ENCODE assay signal across 19 cellular contexts in the genomic region with DNA sequence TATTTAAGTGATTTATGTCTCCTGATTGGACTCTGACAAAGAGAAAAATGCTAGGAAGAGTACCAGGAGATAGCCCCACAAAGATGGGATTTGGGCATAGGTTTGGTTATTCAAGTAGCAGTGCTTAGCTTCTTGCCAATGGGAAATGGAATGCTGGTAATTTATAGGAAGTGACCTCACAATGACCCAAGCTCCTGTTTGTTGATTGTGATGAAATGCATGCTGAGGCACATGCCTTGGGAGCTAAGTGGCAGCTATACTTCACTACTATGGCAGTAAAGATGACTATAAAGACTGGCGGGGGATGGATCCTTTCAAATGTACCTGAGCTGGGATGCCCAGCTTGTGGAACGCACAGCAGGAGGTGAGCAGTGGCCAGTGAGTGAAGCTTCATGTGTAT.
DNase-seq lines count a peak whose midpoint lies in the region; FAIRE-seq and TF ChIP-seq lines count a peak whose summit lies in the region.
"Had no signal": no experiment of that assay in that cellular context is flagged by ENCODE, and none has a peak within 500 bp of the region (broad histone marks: within the 10 kb centered on the region; RNA-seq: fewer than 3 reads in every experiment).

No MANE protein-coding gene starts in this region.

- H3K27me3 Mint-ChIP-seq in HFFc6 (ENCODE audit: insufficient read depth), result peaks cover 5% of the 10 kb centered on the region

- H3K36me3 Mint-ChIP-seq in HFFc6 (ENCODE audit: low read depth), result no peaks in the 10 kb centered on the region

- FAIRE-seq in bronchial epithelial cell (lab: Jason Lieb, UNC), result no peak
- FAIRE-seq: D721Med, K562, RCC 7860 had no signal

- H3K36me3 ChIP-seq in bronchial epithelial cell (ENCODE audit: control insufficient read depth, insufficient read depth, low read length), result no peaks in the 10 kb centered on the region

- no peaks in the 10 kb centered on the region for H3K9me3 Mint-ChIP-seq in HFFc6

- no peaks in the 10 kb centered on the region for H3K4me1 Mint-ChIP-seq in HFFc6 (ENCODE audit: low read depth)

- no peak overlapping the region for H3K4me3 Mint-ChIP-seq in HFFc6

- no peaks in the 10 kb centered on the region for H3K27me3 ChIP-seq in bronchial epithelial cell (ENCODE audit: control insufficient read depth, insufficient read depth, low read length)

- TF ChIP-seq CTCF in bronchial epithelial cell (IDR thresholded peaks at IDR 0.05; ENCODE audit: insufficient read depth, low read length, severe bottlenecking), result no peak
- no peak for TF ChIP-seq CTCF in fibroblast of pulmonary artery (IDR thresholded peaks at IDR 0.05; ENCODE audit: low read length, missing control alignments)
- TF ChIP-seq CTCF in HFFc6 (IDR thresholded peaks at IDR 0.05), result no peak
- no peak for TF ChIP-seq CTCF in GM13976 (IDR thresholded peaks at IDR 0.05; ENCODE audit: borderline replicate concordance, control extremely low read depth, extremely low read depth, insufficient read depth, missing control alignments)

- H3K4me3 ChIP-seq in bronchial epithelial cell (ENCODE audit: low read depth, low read length) (no peak overlapping the region), fibroblast of pulmonary artery (replicated peaks; ENCODE audit: low read depth, low read length) (no peak overlapping the region), skeletal muscle cell (ENCODE audit: low read depth, low read length) (no peak overlapping the region)
- H3K4me3 ChIP-seq: K562, SK-N-MC had no signal

- DNase-seq in HT1080 (ENCODE audit: low read depth), result peak; percentile 11
- peak; percentile 63 for DNase-seq in bronchial epithelial cell (ENCODE audit: low read depth)
- peak; percentile 39 for DNase-seq in fibroblast of pulmonary artery (ENCODE audit: low read depth)
- DNase-seq in skeletal muscle cell (ENCODE audit: low read depth), result peak; percentile 3
- DNase-seq in AG20443 (ENCODE audit: low spot score), result no peak
- DNase-seq in HFFc6, result no peak
- no peak for DNase-seq in GM13976 (ENCODE audit: low spot score)
- DNase-seq: ACHN, AML-193, H7, NCI-H187, NCI-H2107, NCI-H510A treated with DMSO at 0.1 percent for 48 hours, NCI-H774, Right ventricle myocardium superior had no signal

- no peak overlapping the region for H3K27ac Mint-ChIP-seq in HFFc6

- in situ Hi-C loops in GM13976 (cut with MboI; ENCODE audit: low sequenced_read_pairs, unreplicated experiment), result no loop called here

Comparison
In these comparisons a context has a peak if more than half of its experiments do, and no peak if none do; other contexts are left out.
1. DNase-seq: peak in HT1080 (single experiment), bronchial epithelial cell (single experiment), fibroblast of pulmonary artery (single experiment) and skeletal muscle cell (single experiment); none in AG20443 (single experiment), HFFc6 (single experiment) and GM13976 (single experiment).